In the genomic region with DNA sequence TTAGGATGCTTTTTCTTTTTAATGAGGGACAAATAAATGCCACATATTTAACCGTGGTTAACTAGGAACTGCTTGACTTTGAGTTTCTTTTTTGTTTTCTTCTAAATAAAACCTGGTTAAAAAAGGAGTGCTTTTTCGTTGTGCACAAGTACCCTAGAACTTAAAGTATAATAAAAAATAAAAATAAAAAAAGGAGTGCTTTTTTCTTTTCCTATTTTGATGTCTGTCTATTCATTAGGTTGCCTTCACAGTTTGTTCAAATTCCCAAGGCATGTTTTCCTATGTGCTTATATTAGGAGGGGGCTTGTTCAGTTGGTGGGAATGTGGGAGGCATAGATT, we compare ENCODE assay signal across 9 cellular contexts. TPM values are rescaled to one million over a fixed set of nuclear protein-coding genes. Genes with fewer than 3 reads are reported as not detected.
DNase-seq lines count a peak whose midpoint lies in the region; FAIRE-seq and TF ChIP-seq lines count a peak whose summit lies in the region.
"Had no signal": no experiment of that assay in that cellular context is flagged by ENCODE, and none has a peak within 500 bp of the region (broad histone marks: within the 10 kb centered on the region; RNA-seq: fewer than 3 reads in every experiment).

No MANE protein-coding gene starts in this region.

- H2AFZ ChIP-seq in MM.1S (ENCODE audit: low read length): no peak overlapping the region

- peaks cover 74% of the 10 kb centered on the region for H3K36me3 ChIP-seq in MG63
- H3K36me3 ChIP-seq in duodenal mucosa (ENCODE audit: control insufficient read depth in 1 of 2, insufficient read depth in 2 of 2, low read length in 2 of 2): peaks cover 9 to 41% of the 10 kb centered on the region in 2 donors
- no peaks in the 10 kb centered on the region for H3K36me3 ChIP-seq in MM.1S (replicated peaks; ENCODE audit: insufficient read depth, low read length)
- peaks cover 0 to 7% of the 10 kb centered on the region in 2 donors for H3K36me3 ChIP-seq in small intestine (ENCODE audit: control insufficient read depth in 2 of 2, insufficient read depth in 2 of 2, low read length in 2 of 2)

- peak overlapping the region in 1 of 3 experiments; percentile 51 for H3K27ac Mint-ChIP-seq in nephron

- peak; percentile 42 for TF ChIP-seq CTCF in 22Rv1 (IDR thresholded peaks at IDR 0.05)
- TF ChIP-seq CTCF in nephron (IDR thresholded peaks at IDR 0.05; ENCODE audit: unreplicated experiment in 3 of 3): peak in 1 of 3 experiments; percentile 12
- no peak for TF ChIP-seq CTCF in MM.1S (IDR thresholded peaks at IDR 0.05; ENCODE audit: low read length)

- no peak for FAIRE-seq in small intestine (lab: Jason Lieb, UNC)
- FAIRE-seq: H54 had no signal

- H3K4me1 ChIP-seq in duodenal mucosa (ENCODE audit: control insufficient read depth in 1 of 2, insufficient read depth in 2 of 2, low read length in 2 of 2) (peaks cover 44 to 53% of the 10 kb centered on the region in 2 donors), MM.1S (ENCODE audit: low read length) (peaks cover 3% of the 10 kb centered on the region; the same call in 1 of the 2 replicates), small intestine (ENCODE audit: control insufficient read depth in 2 of 2, insufficient read depth in 1 of 2, low read depth in 1 of 2, low read length in 1 of 2) (peaks cover 2 to 7% of the 10 kb centered on the region in 2 donors)

- no peak overlapping the region for H3K4me2 ChIP-seq in MM.1S (ENCODE audit: low read depth, low read length)

- H3K27ac ChIP-seq in 22Rv1 (no peak overlapping the region), duodenal mucosa (ENCODE audit: low read depth, low read length) (peak overlapping the region; percentile 99), MM.1S (ENCODE audit: low read length) (no peak overlapping the region), small intestine (ENCODE audit: low read depth in 1 of 2, low read length in 1 of 2) (peak overlapping the region in 1 of 2 donors; percentile 42)

- H3K9me2 ChIP-seq in MM.1S (replicated peaks; ENCODE audit: insufficient read depth, low read length): no peaks in the 10 kb centered on the region

- H3K9me3 ChIP-seq in MG63 (no peaks in the 10 kb centered on the region), duodenal mucosa (ENCODE audit: control insufficient read depth in 1 of 2, low read length in 2 of 2) (no peaks in the 10 kb centered on the region), MM.1S (replicated peaks; ENCODE audit: insufficient read depth, low read length) (no peaks in the 10 kb centered on the region), small intestine (ENCODE audit: control insufficient read depth, low read depth) (no peaks in the 10 kb centered on the region)

- no peaks in the 10 kb centered on the region for H3K27me3 Mint-ChIP-seq in nephron (ENCODE audit: low read depth)

- 9 to 35% (median 17%) methylated on average over 2 of the region's 2 CpGs for WGBS in small intestine, 3 donors

- H3K36me3 Mint-ChIP-seq in nephron (ENCODE audit: low read depth): no peaks in the 10 kb centered on the region

- no peaks in the 10 kb centered on the region for H4K20me1 ChIP-seq in MM.1S (ENCODE audit: insufficient read depth, low read length)

- H3K27me3 ChIP-seq in MG63 (no peaks in the 10 kb centered on the region), duodenal mucosa (ENCODE audit: control insufficient read depth in 1 of 2, insufficient read depth in 2 of 2, low read length in 2 of 2) (no peaks in the 10 kb centered on the region), MM.1S (replicated peaks; ENCODE audit: insufficient read depth, low read length) (no peaks in the 10 kb centered on the region), small intestine (ENCODE audit: control insufficient read depth in 2 of 2, insufficient read depth in 2 of 2, low read length in 2 of 2) (no peaks in the 10 kb centered on the region)

- H3K4me3 Mint-ChIP-seq in nephron: peak overlapping the region in 2 of 3 experiments; percentile 28 to 72

- H3K79me2 ChIP-seq in MM.1S (ENCODE audit: low read length): peaks cover 72% of the 10 kb centered on the region

- H3K4me1 Mint-ChIP-seq in nephron: peaks cover 40% of the 10 kb centered on the region

- H3K9ac ChIP-seq in duodenal mucosa (ENCODE audit: low read depth in 1 of 2, low read length in 2 of 2) (peak overlapping the region; percentile 81 to 100), MM.1S (ENCODE audit: low read length) (no peak overlapping the region)

- no peaks in the 10 kb centered on the region for H3K9me3 Mint-ChIP-seq in nephron

- peak overlapping the region; percentile 92 for H3K4me3 ChIP-seq in MG63
- peak overlapping the region; percentile 85 to 87 for H3K4me3 ChIP-seq in duodenal mucosa (ENCODE audit: low read depth in 1 of 2, low read length in 2 of 2)
- H3K4me3 ChIP-seq in MM.1S (ENCODE audit: low read length): no peak overlapping the region
- H3K4me3 ChIP-seq in small intestine (ENCODE audit: low read depth in 1 of 2, low read length in 2 of 2): peak overlapping the region in 1 of 2 donors; percentile 84

- DNase-seq in MG63: no peak
- DNase-seq in islet precursor cell: no peak
- no peak for DNase-seq in cerebellar nuclear complex (lab: John Stamatoyannopoulos, UW)
- no peak for DNase-seq in MM.1S
- no peak for DNase-seq in small intestine

- peaks cover 11% of the 10 kb centered on the region for H3F3A ChIP-seq in MM.1S (ENCODE audit: insufficient read depth, low read length)

RNA-seq across cellular contexts. Expression of a gene that starts 4.4 kb away (rescaled TPM):
- 32.7 and 46.9 TPM in 2 replicates for total RNA-seq in MG63 (2014; rRNA removed; shearing (Covaris generic); ENCODE audit: low replicate concordance)
- 10 to 100 TPM; 29.2 to 41.4 (median 40.0) TPM for polyA plus RNA-seq in small intestine
